4 cellular contexts compared by ENCODE assay signal in the genomic region with DNA sequence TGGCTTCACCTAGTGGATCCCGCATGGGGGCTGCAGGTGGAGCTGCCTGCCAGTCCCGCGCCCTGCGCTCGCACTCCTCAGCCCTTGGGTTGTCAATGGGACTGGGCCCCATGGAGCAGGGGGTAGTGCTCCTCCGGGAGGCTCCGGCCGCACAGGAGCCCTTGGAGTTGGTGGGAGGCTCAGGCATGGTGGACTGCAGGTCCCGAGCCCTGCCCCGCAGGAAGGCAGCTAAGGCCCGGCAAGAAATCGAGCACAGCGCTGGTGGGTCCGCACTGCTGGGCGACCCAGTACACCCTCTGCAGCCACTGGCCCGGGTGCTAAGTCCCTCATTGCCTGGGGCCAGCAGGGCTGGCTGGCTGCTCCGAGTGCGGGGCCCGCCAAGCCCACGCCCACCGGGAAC.
A peak's percentile ranks its signal among the peaks of the same experiment; 100 is the strongest.
DNase-seq lines count a peak whose midpoint lies in the region; ATAC-seq, FAIRE-seq and TF ChIP-seq lines count a peak whose summit lies in the region.
"Not testable (repeated sequence)": the region's sequence is repeated elsewhere in the genome, so short reads cannot be mapped to it uniquely, and the experiment has no call there.

No MANE protein-coding gene starts in this region.

- not testable (repeated sequence) for H3K27me3 ChIP-seq in right cardiac atrium (ENCODE audit: control insufficient read depth, insufficient read depth)

- H3K36me3 ChIP-seq in kidney (ENCODE audit: control insufficient read depth in 1 of 2, insufficient read depth in 2 of 2, low read length in 2 of 2): not testable (repeated sequence)

- not testable (repeated sequence) for ATAC-seq in left ventricle myocardium superior, right cardiac atrium

- H3K9ac ChIP-seq in kidney (ENCODE audit: low read length in 2 of 2): not testable (repeated sequence)

- 93% methylated on average over 21 of the region's 21 CpGs for WGBS in right cardiac atrium

- not testable (repeated sequence) for H3K27ac ChIP-seq in right cardiac atrium (ENCODE audit: low read length); kidney (ENCODE audit: low read depth in 2 of 2, low read length in 2 of 2)

- not testable (repeated sequence) for H3K9me3 ChIP-seq in right cardiac atrium (ENCODE audit: control insufficient read depth, low read length); kidney (ENCODE audit: control insufficient read depth in 1 of 2, low read length in 2 of 2)

- peak; percentile 9 for DNase-seq in activated gamma-delta T cell (lab: John Stamatoyannopoulos, UW)
- peak; percentile 11 for DNase-seq in left ventricle myocardium superior
- peak in 2 of 3 donors; percentile 14 to 34 for DNase-seq in right cardiac atrium
- peak; percentile 44 for DNase-seq in kidney

- intact Hi-C loops in left ventricle myocardium superior (cut with micrococcal nuclease); right cardiac atrium (cut with DNase I); kidney (cut with DNase I): not testable (repeated sequence)

- not testable (repeated sequence) for H3K4me1 ChIP-seq in right cardiac atrium (ENCODE audit: control insufficient read depth, insufficient read depth, low read length); kidney (ENCODE audit: control insufficient read depth in 1 of 2, insufficient read depth in 1 of 2, low read depth in 1 of 2, low read length in 2 of 2)

- H3K4me3 ChIP-seq in right cardiac atrium (ENCODE audit: low read length); kidney (ENCODE audit: low read length in 2 of 2): not testable (repeated sequence)

- not testable (repeated sequence) for TF ChIP-seq CTCF in kidney (IDR thresholded peaks at IDR 0.05; ENCODE audit: borderline replicate concordance, extremely low read depth, insufficient read depth)

- not testable (repeated sequence) for FAIRE-seq in kidney (lab: Jason Lieb, UNC)
